In the genomic region with DNA sequence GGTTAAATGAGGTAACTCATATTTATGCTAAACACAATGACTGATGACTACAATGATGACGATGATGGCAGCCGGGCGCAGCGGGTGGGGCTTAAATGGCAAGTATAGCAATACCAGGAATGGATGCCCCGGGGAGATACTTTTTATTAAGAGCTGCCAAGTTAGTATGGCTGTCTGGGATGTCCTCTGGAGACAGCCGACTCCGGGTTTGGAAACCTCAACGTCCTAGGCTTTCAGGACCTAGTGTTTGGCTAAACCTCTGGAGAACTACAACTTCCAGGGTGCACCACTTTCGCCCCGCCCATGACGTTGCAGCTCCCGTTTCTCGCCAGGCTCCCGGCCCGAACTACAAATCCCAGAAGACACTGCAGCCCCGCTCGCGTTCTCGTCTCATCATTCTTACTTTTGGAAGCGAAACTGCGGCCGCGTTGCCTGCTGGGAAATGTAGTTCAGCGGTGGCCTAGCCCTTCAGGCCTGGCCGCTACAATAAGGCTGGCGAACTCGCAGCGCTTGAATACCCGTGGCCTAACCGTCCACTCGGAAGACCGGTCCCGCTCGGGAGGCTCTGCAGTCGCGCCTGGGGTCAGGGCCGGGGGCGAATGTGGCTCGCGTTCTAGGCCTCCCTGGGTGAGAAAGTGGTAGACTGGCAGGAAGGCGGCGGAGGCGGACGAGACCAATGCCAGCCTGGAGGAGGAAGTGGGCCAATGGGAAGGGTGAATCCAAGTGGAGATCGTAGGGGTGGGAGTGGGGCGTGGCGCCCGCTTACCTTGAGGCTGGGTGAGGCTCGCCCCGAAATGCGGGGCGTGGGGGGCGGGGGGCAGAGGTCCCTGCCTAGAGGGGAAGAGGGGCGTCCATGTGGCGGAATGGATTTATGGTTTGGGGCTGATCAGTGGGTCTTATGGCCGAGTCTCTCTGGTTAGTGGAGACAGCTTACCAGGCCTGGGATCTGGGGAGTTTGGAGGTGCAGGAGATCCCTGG, we compare ENCODE assay signal across 1 cellular context.
A peak's percentile ranks its signal among the peaks of the same experiment; 100 is the strongest.
TF ChIP-seq lines count a peak whose summit lies in the region.

Gene SMARCAL1 (plus strand): TSS at position 463 of the 978 bp plus-strand sequence. CDS start 2,221 bp downstream, outside the sequence.

TF ChIP-seq in GM12878, 131 proteins besides CTCF, POLR2A, EP300 and RAD21 (continued from another document and continues in another):
- TF ChIP-seq WRNIP1 (IDR thresholded peaks at IDR 0.05; ENCODE audit: borderline replicate concordance, low read depth, low read length) (0 out of 2 replicates have a peak, but pooled peaks have one; percentile 11), TAF1 (IDR thresholded peaks at IDR 0.05; ENCODE audit: borderline replicate concordance, low read depth, low read length) (peak; percentile 43; the same call in 1 of the 2 replicates), ATF3 (IDR thresholded peaks at IDR 0.05; ENCODE audit: borderline replicate concordance, extremely low read depth, low read depth, low read length) (no peak), CHD4 (IDR thresholded peaks at IDR 0.05) (no peak), CBX3 (IDR thresholded peaks at IDR 0.05; ENCODE audit: borderline replicate concordance, low read depth) (no peak), ZZZ3 (IDR thresholded peaks at IDR 0.05; ENCODE audit: control insufficient read depth, insufficient read length, low read depth) (no peak), RBBP5 (conservative IDR thresholded peaks at IDR 0.05) (no peak), STAT1 (conservative IDR thresholded peaks at IDR 0.05) (peak; percentile 88; the same call in 1 of the 2 replicates), NR2C2 (IDR thresholded peaks at IDR 0.05; ENCODE audit: borderline replicate concordance, control insufficient read depth, insufficient read length, low read depth) (no peak), TCF12 (IDR thresholded peaks at IDR 0.05; ENCODE audit: low read depth, low read length) (no peak), KAT2A (conservative IDR thresholded peaks at IDR 0.05; ENCODE audit: control insufficient read depth, low read depth, low read length) (no peak), IRF4 (IDR thresholded peaks at IDR 0.05; ENCODE audit: low read depth, low read length) (peak; percentile 74; the same call in 1 of the 2 replicates), NR2F1 (conservative IDR thresholded peaks at IDR 0.05) (0 out of 2 replicates have a peak, but pooled peaks have one; percentile 6), POLR2AphosphoS5 (IDR thresholded peaks at IDR 0.05; ENCODE audit: low read length) (peak; percentile 71), USF2 (IDR thresholded peaks at IDR 0.05; ENCODE audit: borderline replicate concordance, low read depth, low read length) (no peak), JUNB (IDR thresholded peaks at IDR 0.05) (no peak), MTA3 (IDR thresholded peaks at IDR 0.05; ENCODE audit: borderline replicate concordance, low read length) (no peak), ZNF384 (IDR thresholded peaks at IDR 0.05; ENCODE audit: borderline replicate concordance, low read depth, low read length) (no peak), SMC3 (IDR thresholded peaks at IDR 0.05; ENCODE audit: borderline replicate concordance, low read length) (no peak), BMI1 (IDR thresholded peaks at IDR 0.05; ENCODE audit: borderline replicate concordance) (no peak), SREBF1 (IDR thresholded peaks at IDR 0.05; ENCODE audit: low read length) (peak; percentile 83), GABPA (IDR thresholded peaks at IDR 0.05; ENCODE audit: low read depth) (0 out of 2 replicates have a peak, but pooled peaks have one; percentile 6), PAX5 (IDR thresholded peaks at IDR 0.05; ENCODE audit: borderline replicate concordance, low read depth, low read length) (no peak; the same call in 1 of the 2 replicates), IRF3 (IDR thresholded peaks at IDR 0.05) (0 out of 2 replicates have a peak, but pooled peaks have one; percentile 22), SUZ12 (IDR thresholded peaks at IDR 0.05; ENCODE audit: unreplicated experiment) (no peak), STAT3 (IDR thresholded peaks at IDR 0.05; ENCODE audit: low read depth, low read length) (no peak), ZBTB11 (CRISPR knock-in tag; IDR thresholded peaks at IDR 0.05) (no peak), NBN (IDR thresholded peaks at IDR 0.05) (peak; percentile 93), IKZF2 (IDR thresholded peaks at IDR 0.05) (peak; percentile 74 to 76), ETV6 (conservative IDR thresholded peaks at IDR 0.05 in 1 of 2, IDR thresholded peaks at IDR 0.05 in 1 of 2; ENCODE audit: borderline replicate concordance in 1 of 2, low read depth in 1 of 2) (no peak), BCL11A (IDR thresholded peaks at IDR 0.05; ENCODE audit: low read depth, low read length) (no peak), CBX5 (IDR thresholded peaks at IDR 0.05; ENCODE audit: low read depth) (no peak), YY1 (IDR thresholded peaks at IDR 0.05; ENCODE audit: low read depth, low read length) (peak; percentile 78), BHLHE40 (IDR thresholded peaks at IDR 0.05; ENCODE audit: borderline replicate concordance in 1 of 2, low read depth in 2 of 2, low read length in 1 of 2) (peak; percentile 81 to 86), BCL3 (IDR thresholded peaks at IDR 0.05; ENCODE audit: borderline replicate concordance, insufficient read depth, low read depth, low read length, poor library complexity, severe bottlenecking) (peak; percentile 25), FOXK2 (IDR thresholded peaks at IDR 0.05) (peak; percentile 94), SREBF2 (IDR thresholded peaks at IDR 0.05; ENCODE audit: low read length) (no peak), ZNF207 (IDR thresholded peaks at IDR 0.05; ENCODE audit: borderline replicate concordance) (peak; percentile 87; the same call in 1 of the 2 replicates), TCF3 (IDR thresholded peaks at IDR 0.05; ENCODE audit: borderline replicate concordance, insufficient read depth, low read depth, low read length) (no peak), EZH2 (IDR thresholded peaks at IDR 0.05; ENCODE audit: borderline replicate concordance, control insufficient read depth, low read depth, low read length) (no peak), ZNF217 (IDR thresholded peaks at IDR 0.05) (no peak), RELB (IDR thresholded peaks at IDR 0.05; ENCODE audit: low read depth) (peak; percentile 78), ZNF274 (IDR thresholded peaks at IDR 0.05; ENCODE audit: insufficient read depth, insufficient read length) (no peak), HDAC6 (IDR thresholded peaks at IDR 0.05; ENCODE audit: unreplicated experiment) (no peak), ESRRA (IDR thresholded peaks at IDR 0.05; ENCODE audit: low read length) (no peak; the same call in 1 of the 2 replicates), ZSCAN29 (IDR thresholded peaks at IDR 0.05) (no peak), JUND (IDR thresholded peaks at IDR 0.05; ENCODE audit: low read depth, low read length) (peak; percentile 94), FOS (IDR thresholded peaks at IDR 0.05; ENCODE audit: borderline replicate concordance, extremely low read depth, insufficient read length) (no peak), RAD51 (IDR thresholded peaks at IDR 0.05) (no peak), RB1 (IDR thresholded peaks at IDR 0.05; ENCODE audit: borderline replicate concordance) (no peak; the same call in none of the 2 replicates), NFXL1 (IDR thresholded peaks at IDR 0.05; ENCODE audit: borderline replicate concordance) (no peak)
- TF ChIP-seq, protein P1, sequence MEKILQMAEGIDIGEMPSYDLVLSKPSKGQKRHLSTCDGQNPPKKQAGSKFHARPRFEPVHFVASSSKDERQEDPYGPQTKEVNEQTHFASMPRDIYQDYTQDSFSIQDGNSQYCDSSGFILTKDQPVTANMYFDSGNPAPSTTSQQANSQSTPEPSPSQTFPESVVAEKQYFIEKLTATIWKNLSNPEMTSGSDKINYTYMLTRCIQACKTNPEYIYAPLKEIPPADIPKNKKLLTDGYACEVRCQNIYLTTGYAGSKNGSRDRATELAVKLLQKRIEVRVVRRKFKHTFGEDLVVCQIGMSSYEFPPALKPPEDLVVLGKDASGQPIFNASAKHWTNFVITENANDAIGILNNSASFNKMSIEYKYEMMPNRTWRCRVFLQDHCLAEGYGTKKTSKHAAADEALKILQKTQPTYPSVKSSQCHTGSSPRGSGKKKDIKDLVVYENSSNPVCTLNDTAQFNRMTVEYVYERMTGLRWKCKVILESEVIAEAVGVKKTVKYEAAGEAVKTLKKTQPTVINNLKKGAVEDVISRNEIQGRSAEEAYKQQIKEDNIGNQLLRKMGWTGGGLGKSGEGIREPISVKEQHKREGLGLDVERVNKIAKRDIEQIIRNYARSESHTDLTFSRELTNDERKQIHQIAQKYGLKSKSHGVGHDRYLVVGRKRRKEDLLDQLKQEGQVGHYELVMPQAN (conservative IDR thresholded peaks at IDR 0.05): no peak
